In the genomic region with DNA sequence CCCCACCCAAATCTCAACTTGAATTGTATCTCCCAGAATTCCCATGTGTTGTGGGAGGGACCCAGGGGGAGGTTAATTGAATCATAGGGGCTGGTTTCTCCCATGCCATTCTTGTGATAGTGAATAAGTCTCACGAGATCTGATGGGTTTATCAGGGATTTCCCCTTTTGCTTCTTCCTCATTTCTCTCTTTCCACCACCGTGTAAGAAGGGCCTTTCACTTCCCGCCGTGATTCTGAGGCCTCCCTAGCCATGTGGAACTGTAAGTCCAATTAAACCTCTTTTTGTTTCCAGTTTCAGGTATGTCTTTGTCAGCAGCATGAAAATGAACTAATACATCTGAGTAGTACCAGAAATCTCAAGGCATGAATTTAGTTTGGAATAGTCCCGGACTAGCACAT, we compare ENCODE assay signal across 7 cellular contexts. TPM values are rescaled to one million over a fixed set of nuclear protein-coding genes. Genes with fewer than 3 reads are reported as not detected.
A peak's percentile ranks its signal among the peaks of the same experiment; 100 is the strongest.
DNase-seq lines count a peak whose midpoint lies in the region; ATAC-seq and TF ChIP-seq lines count a peak whose summit lies in the region.
"Not testable (repeated sequence)": the region's sequence is repeated elsewhere in the genome, so short reads cannot be mapped to it uniquely, and the experiment has no call there.

No MANE protein-coding gene starts in this region.

- intact Hi-C loops in activated B cell treated with CpG ODN at 0.5 μM for 24 hours (cut with micrococcal nuclease) = loop anchor here (1.0 kb wide), 2 partner anchors 8 to 41 kb away; partner anchors contain the start of gene ZNF644
- intact Hi-C loops in esophagus muscularis mucosa (cut with DNase I) = not testable (repeated sequence)

- CTCF ChIA-PET in activated B cell treated with CpG ODN at 0.5 μM for 24 hours (lab: Charles Lee) = not testable (repeated sequence)

- not testable (repeated sequence) for H3K9me3 ChIP-seq in Karpas-422 (ENCODE audit: low read length); esophagus muscularis mucosa

- H3K36me3 ChIP-seq in Karpas-422 (ENCODE audit: insufficient read depth, low read length); esophagus muscularis mucosa: not testable (repeated sequence)

- not testable (repeated sequence) for TF ChIP-seq POLR2A in NB4 (IDR thresholded peaks at IDR 0.05; ENCODE audit: extremely low read depth, insufficient read length); esophagus muscularis mucosa (IDR thresholded peaks at IDR 0.05; ENCODE audit: low read depth)

- not testable (repeated sequence) for H3K27ac ChIP-seq in Karpas-422 (ENCODE audit: low read length); esophagus muscularis mucosa (replicated peaks in 1 of 4)

- peak overlapping the region; percentile 52 for H3K4me3 Mint-ChIP-seq in activated B cell treated with CpG ODN at 0.5 μM for 24 hours
- peak overlapping the region in 1 of 2 donors; percentile 16 for H3K4me3 Mint-ChIP-seq in stimulated activated naive B cell treated with anti-CD40 and anti-IgM and Interleukin-4, amounts not matched to agents 10 μg/mL and 1 μg/mL and 100 μg/mL, for 72 hours

- TF ChIP-seq EP300 in esophagus muscularis mucosa (IDR thresholded peaks at IDR 0.05) = not testable (repeated sequence)

- peaks cover 23% of the 10 kb centered on the region for H3K9me3 Mint-ChIP-seq in activated B cell treated with CpG ODN at 0.5 μM for 24 hours
- H3K9me3 Mint-ChIP-seq in stimulated activated naive B cell treated with anti-CD40 and anti-IgM and Interleukin-4, amounts not matched to agents 10 μg/mL and 1 μg/mL and 100 μg/mL, for 72 hours = peaks cover 5 to 15% of the 10 kb centered on the region in 2 donors

- peak overlapping the region; percentile 86 for H3K27ac Mint-ChIP-seq in activated B cell treated with CpG ODN at 0.5 μM for 24 hours
- H3K27ac Mint-ChIP-seq in stimulated activated naive B cell treated with anti-CD40 and anti-IgM and Interleukin-4, amounts not matched to agents 10 μg/mL and 1 μg/mL and 100 μg/mL, for 72 hours = peak overlapping the region; percentile 91

- not testable (repeated sequence) for H3K27me3 ChIP-seq in Karpas-422 (ENCODE audit: low read length); esophagus muscularis mucosa

- not testable (repeated sequence) for H4K20me1 ChIP-seq in Karpas-422 (ENCODE audit: insufficient read depth, low read depth, low read length)

- not testable (repeated sequence) for H3K4me3 ChIP-seq in GM12865 (ENCODE audit: low read depth, low read length); Karpas-422 (ENCODE audit: low read length); NB4 (ENCODE audit: low read depth, low read length); esophagus muscularis mucosa

- DNase-seq in GM12865 (ENCODE audit: low read depth) (peak; percentile 61), NB4 (ENCODE audit: low read depth) (peak; percentile 11), OCI-M1 (lab: John Stamatoyannopoulos, UW) (peak; percentile 53), esophagus muscularis mucosa (ENCODE audit: extremely low spot score) (peak; percentile 14)
- DNase-seq in Karpas-422, activated B cell treated with CpG ODN at 0.5 μM for 24 hours: not testable (repeated sequence)
- peak; percentile 56 for DNase-seq in stimulated activated naive B cell treated with anti-CD40 and anti-IgM and Interleukin-4, amounts not matched to agents 10 μg/mL and 1 μg/mL and 100 μg/mL, for 72 hours

- peaks cover 15% of the 10 kb centered on the region for H3K36me3 Mint-ChIP-seq in activated B cell treated with CpG ODN at 0.5 μM for 24 hours (ENCODE audit: low read depth)
- H3K36me3 Mint-ChIP-seq in stimulated activated naive B cell treated with anti-CD40 and anti-IgM and Interleukin-4, amounts not matched to agents 10 μg/mL and 1 μg/mL and 100 μg/mL, for 72 hours = peaks cover 10 to 23% of the 10 kb centered on the region in 2 donors

- not testable (repeated sequence) for H3K27me3 Mint-ChIP-seq in activated B cell treated with CpG ODN at 0.5 μM for 24 hours; stimulated activated naive B cell treated with anti-CD40 and anti-IgM and Interleukin-4, amounts not matched to agents 10 μg/mL and 1 μg/mL and 100 μg/mL, for 72 hours

- TF ChIP-seq CTCF in GM12865 (IDR thresholded peaks at IDR 0.05; ENCODE audit: insufficient read depth, low read depth, low read length, missing control alignments); NB4 (IDR thresholded peaks at IDR 0.05; ENCODE audit: low read depth, low read length); activated B cell treated with CpG ODN at 0.5 μM for 24 hours (IDR thresholded peaks at IDR 0.05); esophagus muscularis mucosa (IDR thresholded peaks at IDR 0.05): not testable (repeated sequence)

- peaks cover 32% of the 10 kb centered on the region for H3K4me1 Mint-ChIP-seq in activated B cell treated with CpG ODN at 0.5 μM for 24 hours
- peaks cover 6 to 11% of the 10 kb centered on the region in 2 donors for H3K4me1 Mint-ChIP-seq in stimulated activated naive B cell treated with anti-CD40 and anti-IgM and Interleukin-4, amounts not matched to agents 10 μg/mL and 1 μg/mL and 100 μg/mL, for 72 hours

- H3K9ac ChIP-seq in Karpas-422 (ENCODE audit: low read length) = not testable (repeated sequence)

- H3K4me1 ChIP-seq in Karpas-422 (ENCODE audit: low read length); esophagus muscularis mucosa: not testable (repeated sequence)

- not testable (repeated sequence) for H3K4me2 ChIP-seq in Karpas-422 (ENCODE audit: low read depth, low read length, poor library complexity, severe bottlenecking)

- H3K9me2 ChIP-seq in Karpas-422 (replicated peaks; ENCODE audit: insufficient read depth, low read length) = not testable (repeated sequence)

- POLR2A ChIA-PET in activated B cell treated with CpG ODN at 0.5 μM for 24 hours (lab: Charles Lee) = not testable (repeated sequence)

- ATAC-seq in activated B cell treated with CpG ODN at 0.5 μM for 24 hours (ENCODE audit: low read depth) = peak; percentile 57
- peak; percentile 83 to 84 for ATAC-seq in stimulated activated naive B cell treated with anti-CD40 and anti-IgM and Interleukin-4, amounts not matched to agents 10 μg/mL and 1 μg/mL and 100 μg/mL, for 72 hours (replicated peaks)

- H3K79me2 ChIP-seq in Karpas-422 (ENCODE audit: low read length) = not testable (repeated sequence)

- H2AFZ ChIP-seq in Karpas-422 (ENCODE audit: low read length) = 0 out of 2 replicates have a peak overlapping the region, but pooled peaks have one; percentile 43

- 80% methylated on average over 5 of the region's 5 CpGs for WGBS in esophagus muscularis mucosa

RNA-seq across cellular contexts. Expression of gene ZNF644, which starts 41.6 kb away (rescaled TPM):
- 41.9 and 93.5 TPM in 2 replicates for total RNA-seq in Karpas-422 (2014; rRNA removed; shearing (Covaris generic); ENCODE audit: low replicate concordance)
- 78.4 and 98.4 TPM in 2 replicates for total RNA-seq in activated B cell treated with CpG ODN at 0.5 μM for 24 hours
- 10 to 100 TPM; 44.8 to 64.8 (median 45.2) TPM for total RNA-seq in esophagus muscularis mucosa
